18 cellular contexts compared by ENCODE assay signal in the genomic region with DNA sequence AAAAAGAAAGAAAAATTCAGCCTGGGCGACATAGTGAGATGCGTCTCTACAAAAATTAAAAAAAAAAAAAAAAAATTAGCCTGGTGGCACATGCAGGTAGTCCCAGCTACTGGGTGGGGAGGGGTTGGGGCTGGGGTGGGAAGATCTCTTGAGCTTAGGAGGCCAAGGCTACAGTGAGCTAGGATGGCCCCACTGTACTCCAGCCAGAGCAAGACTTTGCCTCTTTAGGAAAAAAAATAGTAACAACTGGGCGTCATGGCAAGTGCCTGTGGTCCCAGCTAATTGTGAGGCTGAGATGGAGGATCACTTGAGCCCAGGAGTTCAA.
"Had no signal": no experiment of that assay in that cellular context is flagged by ENCODE, and none has a peak within 500 bp of the region (broad histone marks: within the 10 kb centered on the region; RNA-seq: fewer than 3 reads in every experiment).

No MANE protein-coding gene starts in this region.

- H3K27me3 ChIP-seq: left lung, sigmoid colon had no signal

- H3K4me3 ChIP-seq: left lung, sigmoid colon had no signal

- ATAC-seq: activated CD8-positive, alpha-beta T cell treated with anti-CD3 and anti-CD28 coated beads, Interleukin-2, amount 10 ng/mL, durations not matched to agents 7 days and 5 days; left lung; T-cell had no signal

- H3K27ac Mint-ChIP-seq: activated CD8-positive, alpha-beta T cell treated with anti-CD3 and anti-CD28 coated beads, Interleukin-2, amount 10 ng/mL, durations not matched to agents 7 days and 5 days; activated T-helper 1 cell treated with anti-CD3 and anti-CD28 coated beads, Interleukin-12 subunit alpha, Interleukin-12 subunit beta, Interleukin-2, Interleukin-4 antibody, amounts not matched to agents 30 ng/mL and 10 ng/mL and 1 ng/mL, durations not matched to agents 14 hours and 24 hours and 36 hours; T-cell; T-helper 2 cell treated with Interferon-gamma antibody and Interleukin-4, amounts not matched to agents 5 μg/mL and 100 μg/mL, for 36 hours had no signal

- H3K4me3 Mint-ChIP-seq: activated CD8-positive, alpha-beta T cell treated with anti-CD3 and anti-CD28 coated beads, Interleukin-2, amount 10 ng/mL, durations not matched to agents 7 days and 5 days; activated T-helper 1 cell treated with anti-CD3 and anti-CD28 coated beads, Interleukin-12 subunit alpha, Interleukin-12 subunit beta, Interleukin-2, Interleukin-4 antibody, amounts not matched to agents 30 ng/mL and 10 ng/mL and 1 ng/mL, durations not matched to agents 14 hours and 24 hours and 36 hours; nephron; T-cell; T-helper 2 cell treated with Interferon-gamma antibody and Interleukin-4, amounts not matched to agents 5 μg/mL and 100 μg/mL, for 36 hours had no signal

- H3K27ac ChIP-seq: left lung, sigmoid colon had no signal

- H3K9me3 Mint-ChIP-seq: activated T-helper 1 cell treated with anti-CD3 and anti-CD28 coated beads, Interleukin-12 subunit alpha, Interleukin-12 subunit beta, Interleukin-2, Interleukin-4 antibody, amounts not matched to agents 30 ng/mL and 10 ng/mL and 1 ng/mL, durations not matched to agents 14 hours and 24 hours and 36 hours; brain; nephron; T-cell; T-helper 2 cell treated with Interferon-gamma antibody and Interleukin-4, amounts not matched to agents 5 μg/mL and 100 μg/mL, for 36 hours had no signal

- H3K36me3 ChIP-seq: left lung, sigmoid colon had no signal

- H3K27me3 Mint-ChIP-seq: brain, T-cell had no signal

- H3K4me1 ChIP-seq: sigmoid colon had no signal

- DNase-seq: activated CD4-positive, alpha-beta T cell treated with anti-CD3 and anti-CD28 coated beads for 1 hour; activated CD4-positive, alpha-beta T cell treated with anti-CD3 and anti-CD28 coated beads, Interleukin-2, amount 50 U/mL, for 1 hour; activated CD8-positive, alpha-beta T cell treated with anti-CD3 and anti-CD28 coated beads, Interleukin-2, amount 10 ng/mL, durations not matched to agents 7 days and 5 days; activated gamma-delta T cell; activated naive CD4-positive, alpha-beta T cell treated with anti-CD3 and anti-CD28 coated beads, Interleukin-2, amount 50 U/mL, for 16 hours; anterior cingulate cortex; kidney; left lung; midbrain; nucleus accumbens; sigmoid colon; stimulated activated CD4-positive, alpha-beta T cell treated with anti-CD3 and anti-CD28 coated beads, Interleukin-4, amount 100 ng/mL, for 1 hour; stimulated activated naive CD4-positive, alpha-beta T cell; T-cell had no signal

- H3K4me1 Mint-ChIP-seq: brain, nephron had no signal

- H3K36me3 Mint-ChIP-seq: T-cell had no signal

- H3K9me3 ChIP-seq: left lung, sigmoid colon had no signal
